In genomic region chr4:113328514-113328913, GRCh38 we compare ENCODE assay signal across 9 cellular contexts.
A peak's percentile ranks its signal among the peaks of the same experiment; 100 is the strongest.
DNase-seq lines count a peak whose midpoint lies in the region; FAIRE-seq and TF ChIP-seq lines count a peak whose summit lies in the region.
"Had no signal": no experiment of that assay in that cellular context is flagged by ENCODE, and none has a peak within 500 bp of the region (broad histone marks: within the 10 kb centered on the region; RNA-seq: fewer than 3 reads in every experiment).

No MANE protein-coding gene starts in this region.

- POLR2A ChIA-PET in CD4-positive, alpha-beta memory T cell (lab: Charles Lee; ENCODE audit: partially characterized antibody): no interaction called here

- no peak overlapping the region for H3K27ac Mint-ChIP-seq in nephron progenitor cell
- no peak overlapping the region for H3K27ac Mint-ChIP-seq in CD4-positive, alpha-beta memory T cell

- no peaks in the 10 kb centered on the region for H3K9me3 ChIP-seq in CD4-positive, alpha-beta memory T cell (ENCODE audit: control insufficient read depth in 1 of 2, low read length in 2 of 2)

- CTCF ChIA-PET in CD4-positive, alpha-beta memory T cell (lab: Charles Lee; ENCODE audit: partially characterized antibody): no interaction called here

- no peaks in the 10 kb centered on the region for H3K4me1 ChIP-seq in CD4-positive, alpha-beta memory T cell (ENCODE audit: insufficient read depth, low read length)

- no peaks in the 10 kb centered on the region for H3K36me3 ChIP-seq in CD4-positive, alpha-beta memory T cell (ENCODE audit: insufficient read depth, low read length)

- no peak overlapping the region for H3K4me3 Mint-ChIP-seq in nephron progenitor cell
- H3K4me3 Mint-ChIP-seq in CD4-positive, alpha-beta memory T cell: no peak overlapping the region

- no peaks in the 10 kb centered on the region for H3K27me3 Mint-ChIP-seq in nephron progenitor cell (ENCODE audit: low read depth, poor library complexity)
- H3K27me3 Mint-ChIP-seq in CD4-positive, alpha-beta memory T cell: peaks cover 0 to under 1% of the 10 kb centered on the region in 2 donors

- no peaks in the 10 kb centered on the region for H3K9me3 Mint-ChIP-seq in nephron progenitor cell
- H3K9me3 Mint-ChIP-seq in CD4-positive, alpha-beta memory T cell: no peaks in the 10 kb centered on the region

- no peak overlapping the region for H3K4me3 ChIP-seq in cardiac fibroblast (replicated peaks in 1 of 2; ENCODE audit: low read depth in 2 of 2, low read length in 2 of 2)
- H3K4me3 ChIP-seq in CD4-positive, alpha-beta memory T cell (ENCODE audit: low read length in 2 of 2): no peak overlapping the region

- peak; percentile 37 for DNase-seq in DMS53 (lab: John Stamatoyannopoulos, UW)
- no peak for DNase-seq in DMS53 treated with DMSO at 0.1 percent for 48 hours (lab: John Stamatoyannopoulos, UW; ENCODE audit: unreplicated experiment)
- peak; percentile 12 for DNase-seq in HuH-7 (ENCODE audit: low spot score)
- DNase-seq in cardiac fibroblast (ENCODE audit: low read depth in 2 of 2): peak in 1 of 2 donors; percentile 11
- peak; percentile 18 for DNase-seq in nephron progenitor cell
- no peak for DNase-seq in activated CD8-positive, alpha-beta memory T cell treated with anti-CD3 and anti-CD28 coated beads for 24 hours
- DNase-seq in RCC 7860 (ENCODE audit: low spot score): no peak
- DNase-seq in CD4-positive, alpha-beta memory T cell: no peak
- DNase-seq: activated gamma-delta T cell treated with Interleukin-2 at 50 U/mL for 16 hours had no signal

- peaks cover 8% of the 10 kb centered on the region for H3K27me3 ChIP-seq in CD4-positive, alpha-beta memory T cell (ENCODE audit: insufficient read depth, low read length)

- H3K27ac ChIP-seq in CD4-positive, alpha-beta memory T cell (ENCODE audit: low read depth, low read length): no peak overlapping the region

- H3K4me1 Mint-ChIP-seq in nephron progenitor cell: peaks cover 10% of the 10 kb centered on the region
- H3K4me1 Mint-ChIP-seq in CD4-positive, alpha-beta memory T cell: no peaks in the 10 kb centered on the region

- intact Hi-C loops in CD4-positive, alpha-beta memory T cell (cut with micrococcal nuclease): no loop called here

- TF ChIP-seq CTCF in cardiac fibroblast (IDR thresholded peaks at IDR 0.05; ENCODE audit: low read depth, low read length) (peak; percentile 45), nephron progenitor cell (IDR thresholded peaks at IDR 0.05) (peak; percentile 46)

- peaks cover 8% of the 10 kb centered on the region for H3K36me3 Mint-ChIP-seq in nephron progenitor cell (ENCODE audit: low read depth)
- no peaks in the 10 kb centered on the region for H3K36me3 Mint-ChIP-seq in CD4-positive, alpha-beta memory T cell

- no peak for FAIRE-seq in RCC 7860 (lab: Jason Lieb, UNC)

Comparison
In these comparisons a context has a peak if more than half of its experiments do, and no peak if none do; other contexts are left out.
1. DNase-seq: peak in DMS53 (single experiment), HuH-7 (single experiment) and nephron progenitor cell (single experiment); none in DMS53 treated with DMSO at 0.1 percent for 48 hours (single experiment), activated CD8-positive, alpha-beta memory T cell treated with anti-CD3 and anti-CD28 coated beads for 24 hours (single experiment), RCC 7860 (single experiment) and CD4-positive, alpha-beta memory T cell (0 of 5).